Comparison of ENCODE assay signal across 8 cellular contexts in the genomic region with DNA sequence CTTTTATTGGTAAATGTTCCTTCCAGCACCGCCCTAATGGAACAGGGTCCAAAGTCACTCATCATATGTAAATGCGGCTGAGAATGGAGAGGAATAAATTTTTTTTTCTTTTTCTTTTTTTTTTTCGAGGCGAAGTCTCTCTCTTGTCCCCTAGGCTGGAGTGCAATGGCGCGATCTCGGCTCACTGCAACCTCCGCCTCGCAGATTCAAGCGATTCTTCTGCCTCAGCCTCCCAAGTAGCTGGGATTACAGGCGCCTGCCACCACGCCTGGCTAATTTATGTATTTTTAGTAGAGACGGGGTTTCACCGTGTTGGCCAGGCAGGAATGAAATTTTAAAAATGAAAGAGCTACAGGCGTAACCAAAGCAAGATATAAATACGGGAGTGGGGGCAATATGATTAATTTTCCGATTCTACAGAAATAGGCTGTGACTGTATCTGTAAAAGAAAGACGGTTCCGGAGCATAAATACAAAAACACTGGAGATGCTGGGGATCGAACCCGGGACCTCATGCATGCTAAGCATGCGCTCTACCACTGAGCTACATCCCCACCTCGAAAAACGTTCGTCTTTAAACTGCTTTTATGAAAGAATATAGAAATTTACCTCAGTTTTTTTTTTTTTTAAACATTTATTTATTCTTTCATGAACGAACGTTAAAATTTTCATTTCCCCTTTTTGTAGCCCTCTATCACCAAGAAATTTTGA.
A peak's percentile ranks its signal among the peaks of the same experiment; 100 is the strongest.
DNase-seq lines count a peak whose midpoint lies in the region; ATAC-seq and TF ChIP-seq lines count a peak whose summit lies in the region.

No MANE protein-coding gene starts in this region.

- ATAC-seq in GM21619 (IDR thresholded peaks at IDR 0.05; ENCODE audit: unreplicated experiment), result peak; percentile 64
- peak; percentile 79 for ATAC-seq in left lung

- H3K4me3 ChIP-seq in BE2C (ENCODE audit: low read depth, low read length), result peak overlapping the region; percentile 70
- H3K4me3 ChIP-seq in WI38 (ENCODE audit: low read depth, low read length), result peak overlapping the region; percentile 59
- peak overlapping the region; percentile 8 to 19 for H3K4me3 ChIP-seq in left lung

- TF ChIP-seq CTCF in BE2C (IDR thresholded peaks at IDR 0.05; ENCODE audit: low read depth, low read length), result no peak
- no peak for TF ChIP-seq CTCF in WI38 (IDR thresholded peaks at IDR 0.05; ENCODE audit: low read depth, low read length)
- no peak for TF ChIP-seq CTCF in left lung (IDR thresholded peaks at IDR 0.05)

- no peaks in the 10 kb centered on the region for H3K9me3 ChIP-seq in BE2C
- H3K9me3 ChIP-seq in left lung, result no peaks in the 10 kb centered on the region

- H3K27ac ChIP-seq in cingulate gyrus (ENCODE audit: low read depth, low read length) (peak overlapping the region; percentile 20), left lung (no peak overlapping the region)

- H3K36me3 ChIP-seq in BE2C (no peaks in the 10 kb centered on the region), left lung (no peaks in the 10 kb centered on the region)

- H3K27me3 ChIP-seq in BE2C (peaks cover 4% of the 10 kb centered on the region), left lung (peaks cover 25 to 78% of the 10 kb centered on the region in 2 donors)

- intact Hi-C loops in left lung (cut with DNase I), result no loop called here

- DNase-seq in BE2C, result peak; percentile 61
- DNase-seq in NCI-H146 (lab: John Stamatoyannopoulos, UW), result peak; percentile 61
- no peak for DNase-seq in left lung
- peak; percentile 8 to 44 (median 8) for DNase-seq in stimulated activated CD4-positive, alpha-beta T cell treated with anti-CD3 and anti-CD28 coated beads, TNF-alpha, amount 100 ng/mL, for 4 hours (ENCODE audit: low read depth in 3 of 3)
- DNase-seq in NCI-H2107 treated with DMSO at 0.1 percent for 48 hours (lab: John Stamatoyannopoulos, UW; ENCODE audit: unreplicated experiment), result no peak

- H3K4me1 ChIP-seq in BE2C (no peaks in the 10 kb centered on the region), left lung (no peaks in the 10 kb centered on the region)

Comparison
In these comparisons a context has a peak if more than half of its experiments do, and no peak if none do; other contexts are left out.
1. DNase-seq: peak in BE2C (single experiment), NCI-H146 (single experiment) and stimulated activated CD4-positive, alpha-beta T cell treated with anti-CD3 and anti-CD28 coated beads, TNF-alpha, amount 100 ng/mL, for 4 hours (3 of 3); none in left lung (0 of 2) and NCI-H2107 treated with DMSO at 0.1 percent for 48 hours (single experiment).
2. H3K4me3 ChIP-seq: peak in every context shown above with its lines; median percentile 70 in BE2C; 59 in WI38; 14 in left lung.